In the genomic region with DNA sequence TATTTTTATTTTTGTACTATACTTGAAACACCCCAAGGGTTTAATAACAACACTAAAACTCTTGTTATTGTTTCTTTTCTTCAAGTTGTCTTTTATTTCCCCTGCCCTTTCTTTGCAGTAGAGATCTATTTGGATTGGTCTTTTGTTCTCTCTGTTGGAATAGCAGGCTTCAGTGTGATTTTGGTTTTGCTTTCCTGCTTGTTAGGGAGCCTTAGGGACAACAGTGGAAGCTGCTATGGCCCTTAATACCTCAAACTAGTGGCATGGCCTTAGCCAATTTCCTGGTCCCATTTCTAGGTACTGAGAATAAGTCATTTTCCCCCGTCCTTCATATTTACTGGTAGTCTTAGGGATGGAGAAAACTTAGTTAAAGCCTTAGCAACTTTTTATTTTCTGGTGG, we compare ENCODE assay signal across 30 cellular contexts.
"Had no signal": no experiment of that assay in that cellular context is flagged by ENCODE, and none has a peak within 500 bp of the region (broad histone marks: within the 10 kb centered on the region; RNA-seq: fewer than 3 reads in every experiment).

No MANE protein-coding gene starts in this region.

- H3K4me3 ChIP-seq: adrenal gland, body of pancreas, cardiac muscle cell, colonic mucosa had no signal

- FAIRE-seq: frontal cortex had no signal

- H3K9me3 Mint-ChIP-seq: activated CD4-positive, alpha-beta T cell treated with anti-CD3 and anti-CD28 coated beads, Interleukin-2, amount 10 ng/mL, durations not matched to agents 24 days and 14 days; activated naive CD4-positive, alpha-beta T cell treated with anti-CD3 and anti-CD28 coated beads for 36 hours; activated naive CD4-positive, alpha-beta T cell treated with anti-CD3 and anti-CD28 coated beads, Interleukin-2, amount 50 U/mL, for 24 hours; activated naive CD8-positive, alpha-beta T cell treated with anti-CD3 and anti-CD28 coated beads, Interleukin-2, amount 50 U/mL, for 24 hours; activated T-helper 1 cell treated with anti-CD3 and anti-CD28 coated beads, Interleukin-12 subunit alpha, Interleukin-12 subunit beta, Interleukin-2, Interleukin-4 antibody, amounts not matched to agents 30 ng/mL and 10 ng/mL and 1 ng/mL, durations not matched to agents 14 hours and 24 hours and 36 hours had no signal

- H3K27ac ChIP-seq: adrenal gland, body of pancreas, cardiac muscle cell, colonic mucosa had no signal

- H3K4me3 Mint-ChIP-seq: activated CD4-positive, alpha-beta memory T cell treated with anti-CD3 and anti-CD28 coated beads for 36 hours; activated CD4-positive, alpha-beta T cell treated with anti-CD3 and anti-CD28 coated beads for 36 hours; activated CD4-positive, alpha-beta T cell treated with anti-CD3 and anti-CD28 coated beads, Interleukin-2, amount 10 ng/mL, durations not matched to agents 24 days and 14 days; activated CD8-positive, alpha-beta memory T cell treated with anti-CD3 and anti-CD28 coated beads, Interleukin-2, amount 10 ng/mL, durations not matched to agents 7 days and 5 days; activated CD8-positive, alpha-beta T cell treated with anti-CD3 and anti-CD28 coated beads, Interleukin-2, amount 10 ng/mL, durations not matched to agents 7 days and 5 days; activated naive CD4-positive, alpha-beta T cell treated with anti-CD3 and anti-CD28 coated beads for 36 hours; activated naive CD4-positive, alpha-beta T cell treated with anti-CD3 and anti-CD28 coated beads, Interleukin-2, amount 50 U/mL, for 24 hours; activated naive CD8-positive, alpha-beta T cell treated with anti-CD3 and anti-CD28 coated beads for 36 hours; activated naive CD8-positive, alpha-beta T cell treated with anti-CD3 and anti-CD28 coated beads, Interleukin-2, amount 50 U/mL, for 24 hours; activated T-helper 1 cell treated with anti-CD3 and anti-CD28 coated beads, Interleukin-12 subunit alpha, Interleukin-12 subunit beta, Interleukin-2, Interleukin-4 antibody, amounts not matched to agents 30 ng/mL and 10 ng/mL and 1 ng/mL, durations not matched to agents 14 hours and 24 hours and 36 hours had no signal

- H3K27me3 ChIP-seq: adrenal gland, body of pancreas, cardiac muscle cell, colonic mucosa had no signal

- H3K9me3 ChIP-seq: adrenal gland, body of pancreas, colonic mucosa had no signal

- H3K4me1 ChIP-seq: adrenal gland, body of pancreas, colonic mucosa had no signal

- H3K36me3 Mint-ChIP-seq: activated CD4-positive, alpha-beta memory T cell treated with anti-CD3 and anti-CD28 coated beads for 36 hours; activated CD8-positive, alpha-beta memory T cell treated with anti-CD3 and anti-CD28 coated beads, Interleukin-2, amount 10 ng/mL, durations not matched to agents 7 days and 5 days; activated naive CD4-positive, alpha-beta T cell treated with anti-CD3 and anti-CD28 coated beads, Interleukin-2, amount 50 U/mL, for 24 hours; activated naive CD8-positive, alpha-beta T cell treated with anti-CD3 and anti-CD28 coated beads for 36 hours had no signal

- ATAC-seq: activated CD4-positive, alpha-beta T cell treated with anti-CD3 and anti-CD28 coated beads for 36 hours; activated CD8-positive, alpha-beta memory T cell treated with anti-CD3 and anti-CD28 coated beads, Interleukin-2, amount 10 ng/mL, durations not matched to agents 7 days and 5 days; activated CD8-positive, alpha-beta T cell treated with anti-CD3 and anti-CD28 coated beads, Interleukin-2, amount 10 ng/mL, durations not matched to agents 7 days and 5 days; activated naive CD8-positive, alpha-beta T cell treated with anti-CD3 and anti-CD28 coated beads, Interleukin-2, amount 50 U/mL, for 24 hours; body of pancreas; esophagus mucosa had no signal

- DNase-seq: activated CD4-positive, alpha-beta memory T cell treated with anti-CD3 and anti-CD28 coated beads for 36 hours; activated CD4-positive, alpha-beta T cell treated with anti-CD3 and anti-CD28 coated beads for 36 hours; activated CD4-positive, alpha-beta T cell treated with anti-CD3 and anti-CD28 coated beads, Interleukin-2, amount 10 ng/mL, durations not matched to agents 24 days and 14 days; activated CD4-positive, CD25-positive, alpha-beta regulatory T cell; activated CD4-positive, CD25-positive, alpha-beta regulatory T cell treated with anti-CD3 and anti-CD28 coated beads, Interleukin-2, amount 50 U/mL, for 72 hours; activated CD8-positive, alpha-beta memory T cell treated with anti-CD3 and anti-CD28 coated beads, Interleukin-2, amount 10 ng/mL, durations not matched to agents 7 days and 5 days; activated CD8-positive, alpha-beta memory T cell treated with anti-CD3 and anti-CD28 coated beads, Interleukin-2, amount 50 U/mL, for 4 hours; activated CD8-positive, alpha-beta T cell treated with anti-CD3 and anti-CD28 coated beads, Interleukin-2, amount 10 ng/mL, durations not matched to agents 7 days and 5 days; activated effector memory CD4-positive, alpha-beta T cell treated with anti-CD3 and anti-CD28 coated beads, Interleukin-2, amount 50 U/mL, for 16 hours; activated naive CD4-positive, alpha-beta T cell treated with anti-CD3 and anti-CD28 coated beads for 36 hours; activated naive CD8-positive, alpha-beta T cell treated with anti-CD3 and anti-CD28 coated beads for 36 hours; activated naive CD8-positive, alpha-beta T cell treated with anti-CD3 and anti-CD28 coated beads, Interleukin-2, amount 50 U/mL, for 24 hours; activated T-cell treated with anti-CD3 and anti-CD28 coated beads, Interleukin-2, amount 50 U/mL, for 1 hour; activated T-cell treated with anti-CD3 and anti-CD28 coated beads, Interleukin-2, amount 50 U/mL, for 48 hours; adrenal gland; amygdala; aorta; body of pancreas; central memory CD4-positive, alpha-beta T cell; cerebellar nuclear complex; colonic mucosa; effector CD8-positive, alpha-beta T cell; foreskin fibroblast; T-helper 2 cell had no signal

- H3K36me3 ChIP-seq: adrenal gland, cardiac muscle cell, colonic mucosa had no signal

- H3K4me1 Mint-ChIP-seq: activated CD4-positive, alpha-beta T cell treated with anti-CD3 and anti-CD28 coated beads for 36 hours; activated CD4-positive, alpha-beta T cell treated with anti-CD3 and anti-CD28 coated beads, Interleukin-2, amount 10 ng/mL, durations not matched to agents 24 days and 14 days; activated CD8-positive, alpha-beta memory T cell treated with anti-CD3 and anti-CD28 coated beads, Interleukin-2, amount 10 ng/mL, durations not matched to agents 7 days and 5 days; activated naive CD4-positive, alpha-beta T cell treated with anti-CD3 and anti-CD28 coated beads, Interleukin-2, amount 50 U/mL, for 24 hours; activated naive CD8-positive, alpha-beta T cell treated with anti-CD3 and anti-CD28 coated beads for 36 hours; activated naive CD8-positive, alpha-beta T cell treated with anti-CD3 and anti-CD28 coated beads, Interleukin-2, amount 50 U/mL, for 24 hours had no signal

- H3K27ac Mint-ChIP-seq: activated CD4-positive, alpha-beta memory T cell treated with anti-CD3 and anti-CD28 coated beads for 36 hours; activated CD4-positive, alpha-beta T cell treated with anti-CD3 and anti-CD28 coated beads for 36 hours; activated CD4-positive, alpha-beta T cell treated with anti-CD3 and anti-CD28 coated beads, Interleukin-2, amount 10 ng/mL, durations not matched to agents 24 days and 14 days; activated CD8-positive, alpha-beta memory T cell treated with anti-CD3 and anti-CD28 coated beads, Interleukin-2, amount 10 ng/mL, durations not matched to agents 7 days and 5 days; activated CD8-positive, alpha-beta T cell treated with anti-CD3 and anti-CD28 coated beads, Interleukin-2, amount 10 ng/mL, durations not matched to agents 7 days and 5 days; activated naive CD4-positive, alpha-beta T cell treated with anti-CD3 and anti-CD28 coated beads for 36 hours; activated naive CD4-positive, alpha-beta T cell treated with anti-CD3 and anti-CD28 coated beads, Interleukin-2, amount 50 U/mL, for 24 hours; activated naive CD8-positive, alpha-beta T cell treated with anti-CD3 and anti-CD28 coated beads for 36 hours; activated naive CD8-positive, alpha-beta T cell treated with anti-CD3 and anti-CD28 coated beads, Interleukin-2, amount 50 U/mL, for 24 hours; activated T-helper 1 cell treated with anti-CD3 and anti-CD28 coated beads, Interleukin-12 subunit alpha, Interleukin-12 subunit beta, Interleukin-2, Interleukin-4 antibody, amounts not matched to agents 30 ng/mL and 10 ng/mL and 1 ng/mL, durations not matched to agents 14 hours and 24 hours and 36 hours; activated T-helper 2 cell treated with anti-CD3 and anti-CD28 coated beads, Interferon-gamma antibody, Interleukin-2, Interleukin-4, amounts not matched to agents 10 μg/mL and 5 μg/mL and 100 μg/mL, durations not matched to agents 14 hours and 24 hours and 36 hours had no signal

- H3K27me3 Mint-ChIP-seq: activated CD4-positive, alpha-beta memory T cell treated with anti-CD3 and anti-CD28 coated beads for 36 hours; activated CD4-positive, alpha-beta T cell treated with anti-CD3 and anti-CD28 coated beads for 36 hours; activated CD4-positive, alpha-beta T cell treated with anti-CD3 and anti-CD28 coated beads, Interleukin-2, amount 10 ng/mL, durations not matched to agents 24 days and 14 days; activated CD8-positive, alpha-beta memory T cell treated with anti-CD3 and anti-CD28 coated beads, Interleukin-2, amount 10 ng/mL, durations not matched to agents 7 days and 5 days; activated naive CD4-positive, alpha-beta T cell treated with anti-CD3 and anti-CD28 coated beads, Interleukin-2, amount 50 U/mL, for 24 hours; activated naive CD8-positive, alpha-beta T cell treated with anti-CD3 and anti-CD28 coated beads for 36 hours; activated naive CD8-positive, alpha-beta T cell treated with anti-CD3 and anti-CD28 coated beads, Interleukin-2, amount 50 U/mL, for 24 hours had no signal
